1 cellular context compared by ENCODE assay signal in the genomic region with DNA sequence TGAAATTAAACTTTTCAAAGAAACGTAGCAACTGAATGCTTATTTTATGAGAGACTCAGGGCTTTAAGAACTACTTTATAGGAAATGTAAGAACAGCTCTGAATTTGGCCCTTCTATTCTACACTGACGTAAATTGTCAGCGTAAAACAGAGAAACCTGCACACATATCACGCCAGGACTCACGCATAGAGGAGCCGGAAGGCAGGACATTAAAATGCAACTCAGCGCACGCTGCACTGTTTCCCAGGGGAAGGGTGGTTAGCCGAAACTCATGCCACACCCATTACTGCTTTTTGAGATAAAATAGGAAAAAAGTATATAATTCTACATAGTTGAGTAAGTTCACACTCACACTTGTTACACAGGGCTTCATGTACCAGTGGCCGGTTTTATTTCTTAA.
TF ChIP-seq lines count a peak whose summit lies in the region.

No MANE protein-coding gene starts in this region.

TF ChIP-seq in K562, 482 proteins besides CTCF, POLR2A, EP300 and RAD21:
- TF ChIP-seq PBX2 (CRISPR knock-in tag; IDR thresholded peaks at IDR 0.05; ENCODE audit: low read depth) (no peak), PBX2 (tag; conservative IDR thresholded peaks at IDR 0.05; ENCODE audit: low read depth) (no peak), CREB3L1 (IDR thresholded peaks at IDR 0.05; ENCODE audit: borderline replicate concordance, low read depth) (no peak), POLR2H (tag; IDR thresholded peaks at IDR 0.05; ENCODE audit: low read depth) (no peak)
